In genomic region chr1:47866631-47867446, GRCh38 we compare ENCODE assay signal across 20 cellular contexts.
A peak's percentile ranks its signal among the peaks of the same experiment; 100 is the strongest.
DNase-seq lines count a peak whose midpoint lies in the region; ATAC-seq and TF ChIP-seq lines count a peak whose summit lies in the region.
"Had no signal": no experiment of that assay in that cellular context is flagged by ENCODE, and none has a peak within 500 bp of the region (broad histone marks: within the 10 kb centered on the region; RNA-seq: fewer than 3 reads in every experiment).

No MANE protein-coding gene starts in this region.

- H3K4me3 ChIP-seq in MG63, result no peak overlapping the region
- H3K4me3 ChIP-seq: esophagus squamous epithelium, GM23248, pancreas, vagina had no signal

- no peaks in the 10 kb centered on the region for H3K36me3 ChIP-seq in MG63
- H3K36me3 ChIP-seq: esophagus squamous epithelium, pancreas, vagina had no signal

- CTCF ChIA-PET in GM10248 (lab: Yijun Ruan, JAX), result no interaction called here

- intact Hi-C loops in left colon (cut with DNase I, micrococcal nuclease) (no loop called here), sciatic nerve (cut with DNase I) (no loop called here)

- DNase-seq in MG63 (peak; percentile 55), NCI-H524 treated with DMSO at 0.1 percent for 48 hours (lab: John Stamatoyannopoulos, UW) (peak; percentile 52), left colon (no peak), sciatic nerve (ENCODE audit: low spot score) (no peak), kidney glomerular epithelial cell (lab: John Stamatoyannopoulos, UW) (no peak), GM10248 (ENCODE audit: extremely low spot score) (no peak), NCI-H510A treated with DMSO at 0.1 percent for 48 hours (lab: John Stamatoyannopoulos, UW) (no peak)
- DNase-seq: activated CD4-positive, alpha-beta memory T cell treated with anti-CD3 and anti-CD28 coated beads for 36 hours; activated CD4-positive, CD25-positive, alpha-beta regulatory T cell; activated naive CD8-positive, alpha-beta T cell treated with anti-CD3 and anti-CD28 coated beads, Interleukin-2, amount 50 U/mL, for 24 hours; CD4-positive, alpha-beta memory T cell; esophagus squamous epithelium; GM23248; naive B cell; NCI-H1092; NCI-H510A; pancreas; T1000 had no signal

- no peaks in the 10 kb centered on the region for H3K27me3 ChIP-seq in MG63
- H3K27me3 ChIP-seq: pancreas, vagina had no signal

- TF ChIP-seq CTCF in GM10248 (IDR thresholded peaks at IDR 0.05; ENCODE audit: control extremely low read depth, extremely low read depth, low read depth, missing control alignments), result no peak

- ATAC-seq in left colon, result peak; percentile 48
- peak; percentile 32 for ATAC-seq in sciatic nerve
- ATAC-seq: activated naive CD8-positive, alpha-beta T cell treated with anti-CD3 and anti-CD28 coated beads, Interleukin-2, amount 50 U/mL, for 24 hours; Right ventricle myocardium inferior had no signal

- no peaks in the 10 kb centered on the region; the same call in 1 of the 2 replicates for H3K9me3 ChIP-seq in MG63
- H3K9me3 ChIP-seq: esophagus squamous epithelium, pancreas, vagina had no signal

- POLR2A ChIA-PET in GM10248 (lab: Yijun Ruan, JAX), result no interaction called here

Comparison
In these comparisons a context has a peak if more than half of its experiments do, and no peak if none do; other contexts are left out.
1. DNase-seq: peak in MG63 (single experiment) and NCI-H524 treated with DMSO at 0.1 percent for 48 hours (single experiment); none in left colon (0 of 2), sciatic nerve (single experiment), kidney glomerular epithelial cell (single experiment), GM10248 (single experiment) and NCI-H510A treated with DMSO at 0.1 percent for 48 hours (single experiment).